Comparison of ENCODE assay signal across 8 cellular contexts in genomic region chr2:44778671-44779476, GRCh38.
DNase-seq lines count a peak whose midpoint lies in the region; ATAC-seq and TF ChIP-seq lines count a peak whose summit lies in the region.

No MANE protein-coding gene starts in this region.

- WGBS in iPS DF 6.9 (ENCODE audit: insufficient coverage, insufficient read length): no CpG with 5 or more reads among the region's 20 CpGs

- intact Hi-C loops in cardiac septum (cut with DNase I): no loop called here

- no peaks in the 10 kb centered on the region; the same call in 1 of the 2 replicates for H3K9me3 ChIP-seq in iPS DF 6.9 (ENCODE audit: control insufficient read depth, insufficient read depth, low read length)

- no peaks in the 10 kb centered on the region for H3K36me3 ChIP-seq in iPS DF 6.9 (ENCODE audit: control insufficient read depth, insufficient read depth, low read length)

- peak; percentile 6 for TF ChIP-seq CTCF in GM12873 (IDR thresholded peaks at IDR 0.05; ENCODE audit: insufficient read depth, low read depth, low read length, missing control alignments)

- H3K27me3 ChIP-seq in iPS DF 6.9 (ENCODE audit: control insufficient read depth, insufficient read depth, low read length): no peaks in the 10 kb centered on the region

- ATAC-seq in GM21528 (IDR thresholded peaks at IDR 0.05; ENCODE audit: low FRiP score, unreplicated experiment) (peak; percentile 93), HG03565 (IDR thresholded peaks at IDR 0.05; ENCODE audit: unreplicated experiment) (peak; percentile 90)

- peak overlapping the region; percentile 23; the same call in 1 of the 2 replicates for H3K4me3 ChIP-seq in iPS DF 6.9 (ENCODE audit: low read length)

- DNase-seq in iPS DF 6.9 (ENCODE audit: low read depth, low spot score) (no peak), EL (no peak), cardiac septum (ENCODE audit: low spot score) (no peak)
- DNase-seq in activated naive CD4-positive, alpha-beta T cell treated with anti-CD3 and anti-CD28 coated beads, Interleukin-2, amount 50 U/mL, for 16 hours: no peak
- no peak for DNase-seq in effector CD8-positive, alpha-beta T cell (lab: John Stamatoyannopoulos, UW)

- peaks cover 4% of the 10 kb centered on the region; the same call in 1 of the 2 replicates for H3K4me1 ChIP-seq in iPS DF 6.9 (ENCODE audit: control insufficient read depth, insufficient read depth, low read length)

- no peak overlapping the region for H3K27ac ChIP-seq in iPS DF 6.9 (ENCODE audit: low read length)
